ENCODE assay signal across 16 cellular contexts in the genomic region with DNA sequence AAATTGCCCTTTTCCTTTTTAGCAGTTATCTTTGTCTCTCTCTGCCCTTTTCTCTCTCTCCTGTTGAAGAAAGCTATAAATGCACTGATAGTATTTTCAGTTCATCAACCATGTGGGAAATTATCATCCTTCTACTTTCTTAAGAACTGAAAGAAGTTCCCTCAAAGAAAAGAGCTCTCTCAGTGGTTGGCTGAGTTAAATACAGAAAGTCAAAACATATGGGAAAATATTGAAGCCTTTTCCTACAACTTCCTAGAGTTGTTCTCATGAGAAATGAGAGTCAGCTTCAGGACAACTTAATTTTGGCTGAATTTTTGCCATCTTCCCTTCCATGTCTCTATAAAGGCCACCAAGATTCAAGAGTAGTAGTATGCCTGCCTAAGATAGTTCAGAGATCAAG.
DNase-seq lines count a peak whose midpoint lies in the region; ATAC-seq and TF ChIP-seq lines count a peak whose summit lies in the region.
"Had no signal": no experiment of that assay in that cellular context is flagged by ENCODE, and none has a peak within 500 bp of the region (broad histone marks: within the 10 kb centered on the region; RNA-seq: fewer than 3 reads in every experiment).

No MANE protein-coding gene starts in this region.

- dilution Hi-C loops in mammary epithelial cell (cut with HindIII; ENCODE audit: low sequenced_read_pairs): no loop called here

- H3K9ac ChIP-seq in mammary epithelial cell (ENCODE audit: insufficient read depth, low read length): no peak overlapping the region

- no peaks in the 10 kb centered on the region for H4K20me1 ChIP-seq in mammary epithelial cell (ENCODE audit: insufficient read depth, low read length)

- H3K4me1 Mint-ChIP-seq in memory B cell: peaks cover 17% of the 10 kb centered on the region
- peaks cover 54% of the 10 kb centered on the region for H3K4me1 Mint-ChIP-seq in activated T-helper 1 cell treated with anti-CD3 and anti-CD28 coated beads, Interleukin-12 subunit alpha, Interleukin-12 subunit beta, Interleukin-2, Interleukin-4 antibody, amounts not matched to agents 30 ng/mL and 10 ng/mL and 1 ng/mL, durations not matched to agents 14 hours and 24 hours and 36 hours (ENCODE audit: low read depth)

- TF ChIP-seq POLR2A in breast epithelium (IDR thresholded peaks at IDR 0.05): no peak

- no peak overlapping the region for H3K4me3 Mint-ChIP-seq in memory B cell
- no peak overlapping the region for H3K4me3 Mint-ChIP-seq in activated T-helper 1 cell treated with anti-CD3 and anti-CD28 coated beads, Interleukin-12 subunit alpha, Interleukin-12 subunit beta, Interleukin-2, Interleukin-4 antibody, amounts not matched to agents 30 ng/mL and 10 ng/mL and 1 ng/mL, durations not matched to agents 14 hours and 24 hours and 36 hours
- H3K4me3 Mint-ChIP-seq: CD4-positive, alpha-beta T cell had no signal

- no peaks in the 10 kb centered on the region for H3K27me3 Mint-ChIP-seq in memory B cell
- H3K27me3 Mint-ChIP-seq in activated T-helper 1 cell treated with anti-CD3 and anti-CD28 coated beads, Interleukin-12 subunit alpha, Interleukin-12 subunit beta, Interleukin-2, Interleukin-4 antibody, amounts not matched to agents 30 ng/mL and 10 ng/mL and 1 ng/mL, durations not matched to agents 14 hours and 24 hours and 36 hours (ENCODE audit: insufficient read depth): peaks cover 8% of the 10 kb centered on the region
- H3K27me3 Mint-ChIP-seq: CD4-positive, alpha-beta T cell had no signal

- no peaks in the 10 kb centered on the region for H3K9me3 ChIP-seq in mammary epithelial cell (replicated peaks; ENCODE audit: insufficient read depth, low read length)
- H3K9me3 ChIP-seq in breast epithelium: no peaks in the 10 kb centered on the region

- BruUV-seq in mammary epithelial cell (replicated peaks; lab: Mats Ljungman, UMichigan): no TSS peak

- TF ChIP-seq CTCF in mammary epithelial cell (conservative IDR thresholded peaks at IDR 0.05 in 1 of 2, IDR thresholded peaks at IDR 0.05 in 1 of 2; ENCODE audit: extremely low read depth in 1 of 2, insufficient read depth in 1 of 2, low read depth in 1 of 2, low read length in 2 of 2): no peak
- no peak for TF ChIP-seq CTCF in breast epithelium (IDR thresholded peaks at IDR 0.05)

- in situ Hi-C loops in mammary epithelial cell (cut with MboI; ENCODE audit: low sequenced_read_pairs in 2 of 2): no loop called here

- H3K27me3 ChIP-seq in mammary epithelial cell (ENCODE audit: insufficient read depth, low read length) (no peaks in the 10 kb centered on the region), breast epithelium (no peaks in the 10 kb centered on the region)

- H3K27ac ChIP-seq in mammary epithelial cell (ENCODE audit: insufficient read depth, low read depth, low read length) (no peak overlapping the region), breast epithelium (no peak overlapping the region)
- H3K27ac ChIP-seq: HL-60 had no signal

- no peaks in the 10 kb centered on the region for H3K79me2 ChIP-seq in mammary epithelial cell (ENCODE audit: insufficient read depth, low read length)

- H3K36me3 ChIP-seq in mammary epithelial cell (ENCODE audit: insufficient read depth, low read length) (no peaks in the 10 kb centered on the region), breast epithelium (no peaks in the 10 kb centered on the region)

- no peak for DNase-seq in mammary epithelial cell
- no peak for DNase-seq in breast epithelium (ENCODE audit: low spot score in 2 of 2)
- peak; percentile 55 for DNase-seq in OCI-M1 (lab: John Stamatoyannopoulos, UW)
- DNase-seq in memory B cell (ENCODE audit: low spot score in 2 of 2): no peak
- no peak for DNase-seq in activated T-helper 1 cell treated with anti-CD3 and anti-CD28 coated beads, Interleukin-12 subunit alpha, Interleukin-12 subunit beta, Interleukin-2, Interleukin-4 antibody, amounts not matched to agents 30 ng/mL and 10 ng/mL and 1 ng/mL, durations not matched to agents 14 hours and 24 hours and 36 hours (ENCODE audit: low spot score)
- DNase-seq in ureter (ENCODE audit: low spot score): no peak
- DNase-seq: AML-193; Calu3; CD4-positive, alpha-beta T cell; DMS79; NCI-H2107; NCI-H774; SHP77 had no signal

- H3K4me3 ChIP-seq in mammary epithelial cell (replicated peaks in 1 of 3; ENCODE audit: insufficient read depth in 1 of 3, low read depth in 2 of 3, low read length in 3 of 3) (no peak overlapping the region), breast epithelium (no peak overlapping the region)
- H3K4me3 ChIP-seq: K562 had no signal

- H3K36me3 Mint-ChIP-seq in memory B cell: no peaks in the 10 kb centered on the region
- H3K36me3 Mint-ChIP-seq in activated T-helper 1 cell treated with anti-CD3 and anti-CD28 coated beads, Interleukin-12 subunit alpha, Interleukin-12 subunit beta, Interleukin-2, Interleukin-4 antibody, amounts not matched to agents 30 ng/mL and 10 ng/mL and 1 ng/mL, durations not matched to agents 14 hours and 24 hours and 36 hours (ENCODE audit: low read depth): peaks cover 9% of the 10 kb centered on the region

- CTCF ChIA-PET in mammary epithelial cell (lab: Charles Lee; ENCODE audit: low non-redundant PET): no interaction called here

- H3K9me3 Mint-ChIP-seq in memory B cell: peaks cover 1% of the 10 kb centered on the region
- peaks cover 7% of the 10 kb centered on the region for H3K9me3 Mint-ChIP-seq in activated T-helper 1 cell treated with anti-CD3 and anti-CD28 coated beads, Interleukin-12 subunit alpha, Interleukin-12 subunit beta, Interleukin-2, Interleukin-4 antibody, amounts not matched to agents 30 ng/mL and 10 ng/mL and 1 ng/mL, durations not matched to agents 14 hours and 24 hours and 36 hours
- H3K9me3 Mint-ChIP-seq: CD4-positive, alpha-beta T cell had no signal

- peak overlapping the region; percentile 18 for H2AFZ ChIP-seq in mammary epithelial cell (ENCODE audit: low read depth, low read length)

- H3K27ac Mint-ChIP-seq in memory B cell: peak overlapping the region; percentile 36
- H3K27ac Mint-ChIP-seq in activated T-helper 1 cell treated with anti-CD3 and anti-CD28 coated beads, Interleukin-12 subunit alpha, Interleukin-12 subunit beta, Interleukin-2, Interleukin-4 antibody, amounts not matched to agents 30 ng/mL and 10 ng/mL and 1 ng/mL, durations not matched to agents 14 hours and 24 hours and 36 hours: no peak overlapping the region
- H3K27ac Mint-ChIP-seq: CD4-positive, alpha-beta T cell had no signal

- no peak overlapping the region for H3K4me2 ChIP-seq in mammary epithelial cell (ENCODE audit: insufficient read depth, low read depth, low read length)

- H3K4me1 ChIP-seq in mammary epithelial cell (ENCODE audit: insufficient read depth, low read length): peaks cover 15% of the 10 kb centered on the region
- no peaks in the 10 kb centered on the region for H3K4me1 ChIP-seq in breast epithelium

- intact Hi-C loops in mammary epithelial cell (cut with micrococcal nuclease): no loop called here
- intact Hi-C loops in breast epithelium (cut with DNase I; ENCODE audit: low total_unique reads): no loop called here
- intact Hi-C loops in activated T-helper 1 cell treated with anti-CD3 and anti-CD28 coated beads, Interleukin-12 subunit alpha, Interleukin-12 subunit beta, Interleukin-2, Interleukin-4 antibody, amounts not matched to agents 30 ng/mL and 10 ng/mL and 1 ng/mL, durations not matched to agents 14 hours and 24 hours and 36 hours (cut with micrococcal nuclease): loop anchor here (1.0 kb wide), 1 partner anchor 8 kb away; no protein-coding TSS in a partner anchor

- no peak for ATAC-seq in memory B cell (ENCODE audit: low read depth)
- no peak for ATAC-seq in GM18907 (IDR thresholded peaks at IDR 0.05; ENCODE audit: unreplicated experiment)
- ATAC-seq: K562 had no signal
